ENCODE assay signal across 28 cellular contexts in the genomic region with DNA sequence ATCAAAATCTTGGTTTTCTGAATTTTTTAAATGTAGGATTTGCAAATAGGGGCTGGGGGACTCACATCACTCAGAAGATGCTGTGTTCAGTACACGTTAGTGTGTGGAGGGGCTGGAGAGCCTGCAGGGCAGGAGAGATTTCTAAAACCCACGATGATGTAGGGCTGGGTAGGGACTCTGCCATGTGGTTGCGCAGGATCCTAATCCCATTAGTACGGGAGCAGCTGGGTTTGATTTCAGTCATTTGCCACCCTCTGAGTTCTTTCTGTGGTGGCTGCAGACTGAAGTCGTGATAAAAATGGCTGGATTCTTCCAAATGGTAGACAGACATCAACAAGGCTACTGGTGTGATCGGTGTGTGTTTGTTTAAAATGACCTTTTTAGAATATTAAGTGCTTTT.
"Had no signal": no experiment of that assay in that cellular context is flagged by ENCODE, and none has a peak within 500 bp of the region (broad histone marks: within the 10 kb centered on the region; RNA-seq: fewer than 3 reads in every experiment).

No MANE protein-coding gene starts in this region.

- ATAC-seq: activated T-helper 17 cell treated with anti-CD3 and anti-CD28 coated beads, Interleukin-2, amount 50 U/mL, for 72 hours; esophagus mucosa; foreskin keratinocyte; left lung; lower lobe of right lung; naive thymus-derived CD8-positive, alpha-beta T cell had no signal

- H3K4me3 Mint-ChIP-seq: activated T-helper 17 cell treated with anti-CD3 and anti-CD28 coated beads, Interleukin-2, amount 50 U/mL, for 72 hours; endodermal cell; naive thymus-derived CD8-positive, alpha-beta T cell; T-helper 2 cell treated with Interferon-gamma antibody and Interleukin-4, amounts not matched to agents 5 μg/mL and 100 μg/mL, for 36 hours had no signal

- H3K4me1 Mint-ChIP-seq: activated T-helper 17 cell treated with anti-CD3 and anti-CD28 coated beads, Interleukin-2, amount 50 U/mL, for 72 hours; endodermal cell had no signal

- H3K27me3 ChIP-seq: foreskin keratinocyte, left lung, right atrium auricular region, uterus had no signal

- H3K9me3 ChIP-seq: left lung, lower lobe of right lung, right atrium auricular region, thoracic aorta, uterus had no signal

- H3K9me3 Mint-ChIP-seq: activated T-helper 17 cell treated with anti-CD3 and anti-CD28 coated beads, Interleukin-2, amount 50 U/mL, for 72 hours; endodermal cell; naive thymus-derived CD8-positive, alpha-beta T cell; T-helper 2 cell treated with Interferon-gamma antibody and Interleukin-4, amounts not matched to agents 5 μg/mL and 100 μg/mL, for 36 hours had no signal

- DNase-seq: activated CD4-positive, alpha-beta T cell treated with anti-CD3 and anti-CD28 coated beads for 48 hours; activated CD4-positive, alpha-beta T cell treated with anti-CD3 and anti-CD28 coated beads, Interleukin-2, amount 50 U/mL, for 48 hours; activated CD4-positive, CD25-positive, alpha-beta regulatory T cell; activated CD8-positive, alpha-beta memory T cell treated with anti-CD3 and anti-CD28 coated beads, Interleukin-2, amount 50 U/mL, for 4 hours; activated gamma-delta T cell treated with Interleukin-2 at 50 U/mL for 16 hours; activated naive CD4-positive, alpha-beta T cell treated with anti-CD3 and anti-CD28 coated beads, Interleukin-2, amount 50 U/mL, for 16 hours; activated T-cell treated with anti-CD3 and anti-CD28 coated beads, Interleukin-2, amount 50 U/mL, for 1 hour; amniotic stem cell; caudate nucleus; cortex of kidney; endodermal cell; foreskin keratinocyte; lower lobe of right lung; mesenchymal stem cell; naive thymus-derived CD8-positive, alpha-beta T cell; stimulated activated CD4-positive, alpha-beta T cell treated with anti-CD3 and anti-CD28 coated beads, Interleukin-1b, Interleukin-23, amount 100 ng/mL, for 48 hours; stimulated activated CD4-positive, alpha-beta T cell treated with anti-CD3 and anti-CD28 coated beads, Interleukin-4, amount 100 ng/mL, for 4 hours; stimulated activated CD8-positive, alpha-beta memory T cell treated with anti-CD3 and anti-CD28 coated beads, Interleukin-4, amount 100 ng/mL, for 48 hours; stimulated activated naive CD4-positive, alpha-beta T cell; trophoblast cell; uterus had no signal

- H3K27ac ChIP-seq: foreskin keratinocyte, left lung, lower lobe of right lung, right atrium auricular region, thoracic aorta, uterus had no signal

- H3K27me3 Mint-ChIP-seq: activated T-helper 17 cell treated with anti-CD3 and anti-CD28 coated beads, Interleukin-2, amount 50 U/mL, for 72 hours; naive thymus-derived CD8-positive, alpha-beta T cell had no signal

- H3K4me3 ChIP-seq: left lung, lower lobe of right lung, right atrium auricular region, smooth muscle cell, thoracic aorta, uterus had no signal

- H3K4me1 ChIP-seq: foreskin keratinocyte had no signal

- H3K27ac Mint-ChIP-seq: activated T-helper 17 cell treated with anti-CD3 and anti-CD28 coated beads, Interleukin-2, amount 50 U/mL, for 72 hours; endodermal cell; T-helper 2 cell treated with Interferon-gamma antibody and Interleukin-4, amounts not matched to agents 5 μg/mL and 100 μg/mL, for 36 hours had no signal

- H3K36me3 ChIP-seq: uterus had no signal
